ENCODE assay signal across 10 cellular contexts in the genomic region with DNA sequence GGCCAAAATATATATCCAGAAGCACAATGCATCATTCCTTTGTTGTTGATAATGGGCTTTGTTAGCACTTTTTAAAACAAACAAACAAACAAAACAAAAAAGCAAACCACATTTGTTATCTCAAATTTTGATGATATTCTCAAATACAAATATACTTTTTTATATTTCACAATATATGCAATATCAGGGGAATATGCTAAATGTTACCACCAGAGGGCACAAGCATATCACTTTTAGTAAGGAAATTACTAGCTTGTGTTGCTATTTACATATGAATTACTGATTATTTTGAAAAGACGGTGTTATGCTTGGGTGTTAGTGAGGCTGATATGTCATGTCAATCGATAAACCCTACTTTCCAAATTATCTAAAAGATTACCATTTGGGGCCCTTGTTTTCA. TPM values are rescaled to one million over a fixed set of nuclear protein-coding genes. Genes with fewer than 3 reads are reported as not detected.
DNase-seq lines count a peak whose midpoint lies in the region; ATAC-seq, FAIRE-seq and TF ChIP-seq lines count a peak whose summit lies in the region.
"Had no signal": no experiment of that assay in that cellular context is flagged by ENCODE, and none has a peak within 500 bp of the region (broad histone marks: within the 10 kb centered on the region; RNA-seq: fewer than 3 reads in every experiment).

No MANE protein-coding gene starts in this region.

- RAD21 ChIA-PET in GM12878 (lab: Charles Lee; ENCODE audit: unreplicated experiment): interaction anchor here (1.0 to 2.4 kb wide), 2 partner anchors 20 to 24 kb away, joined by 4 to 10 read pairs; no protein-coding TSS in a partner anchor

- no peak overlapping the region for H2BK120ac ChIP-seq in IMR-90 (ENCODE audit: low read depth, low read length)
- H2BK120ac ChIP-seq in mesenchymal stem cell (ENCODE audit: low read depth, low read length): no peak overlapping the region

- no peak overlapping the region for H3K9ac ChIP-seq in IMR-90 (ENCODE audit: low read depth, low read length)
- H3K9ac ChIP-seq in GM12878 (ENCODE audit: control insufficient read depth, insufficient read depth, low read length): no peak overlapping the region
- no peak overlapping the region for H3K9ac ChIP-seq in mesenchymal stem cell (ENCODE audit: low read length)

- TF ChIP-seq CTCF in IMR-90 (conservative IDR thresholded peaks at IDR 0.05; ENCODE audit: low read depth, low read length) (peak; percentile 63), GM12878 (IDR thresholded peaks at IDR 0.05 in 2 of 3, conservative IDR thresholded peaks at IDR 0.05 in 1 of 3; ENCODE audit: control insufficient read depth in 2 of 3, extremely low read depth in 1 of 3, insufficient read depth in 1 of 3, low read depth in 3 of 3, low read length in 3 of 3) (peak; percentile 38 to 53 (median 49); a peak in 5 of 6 replicates)

- 0 out of 2 replicates have a peak, but pooled peaks have one; percentile 29 for ATAC-seq in IMR-90 (ENCODE audit: low read depth)
- peak; percentile 62 for ATAC-seq in GM12878
- ATAC-seq in GM19455 (IDR thresholded peaks at IDR 0.05; ENCODE audit: unreplicated experiment): no peak

- POLR2A ChIA-PET in IMR-90 (lab: Charles Lee; ENCODE audit: unreplicated experiment): no interaction called here
- POLR2A ChIA-PET in GM12878 (lab: Charles Lee): no interaction called here

- H3K36me3 ChIP-seq in IMR-90 (ENCODE audit: control insufficient read depth, insufficient read depth, low read length) (peaks cover 1% of the 10 kb centered on the region; the same call in 1 of the 2 replicates), GM12878 (ENCODE audit: control insufficient read depth in 2 of 2, insufficient read depth in 2 of 2, low read length in 1 of 2) (no peaks in the 10 kb centered on the region), mesenchymal stem cell (ENCODE audit: control insufficient read depth in 1 of 2, insufficient read depth in 2 of 2, low read depth in 1 of 2, low read length in 2 of 2) (peaks cover 3% of the 10 kb centered on the region in 2 experiments)

- no peak overlapping the region for H3K27ac Mint-ChIP-seq in activated T-helper 1 cell treated with anti-CD3 and anti-CD28 coated beads, Interleukin-12 subunit alpha, Interleukin-12 subunit beta, Interleukin-2, Interleukin-4 antibody, amounts not matched to agents 30 ng/mL and 10 ng/mL and 1 ng/mL, durations not matched to agents 14 hours and 24 hours and 36 hours

- no CpG with 5 or more reads among the region's 2 CpGs for WGBS in IMR-90 (ENCODE audit: extremely low coverage in 2 of 2, insufficient read length in 1 of 2), 2 experiments
- WGBS in GM12878 (ENCODE audit: insufficient coverage, insufficient replicate concordance, low lambda C conversion rate, missing lambda C conversion rate): 0% methylated on average over 2 of the region's 2 CpGs
- no CpG with 5 or more reads among the region's 2 CpGs for WGBS in mesenchymal stem cell

- H3K9me3 ChIP-seq in IMR-90 (ENCODE audit: control insufficient read depth, insufficient read depth, low read length) (no peaks in the 10 kb centered on the region), GM12878 (replicated peaks; ENCODE audit: control insufficient read depth, insufficient read depth, low read length) (no peaks in the 10 kb centered on the region), mesenchymal stem cell (ENCODE audit: control insufficient read depth, low read length) (peaks cover under 1% of the 10 kb centered on the region)

- no peak for TF ChIP-seq EP300 in GM12878 (IDR thresholded peaks at IDR 0.05; ENCODE audit: borderline replicate concordance in 1 of 2, control insufficient read depth in 1 of 2, low read depth in 2 of 2, low read length in 2 of 2)

- H3K4me3 Mint-ChIP-seq in activated T-helper 1 cell treated with anti-CD3 and anti-CD28 coated beads, Interleukin-12 subunit alpha, Interleukin-12 subunit beta, Interleukin-2, Interleukin-4 antibody, amounts not matched to agents 30 ng/mL and 10 ng/mL and 1 ng/mL, durations not matched to agents 14 hours and 24 hours and 36 hours: no peak overlapping the region

- H4K91ac ChIP-seq in IMR-90 (ENCODE audit: insufficient read depth, low read depth, low read length) (no peak overlapping the region), mesenchymal stem cell (ENCODE audit: low read length) (no peak overlapping the region)

- H2AFZ ChIP-seq in IMR-90 (replicated peaks; ENCODE audit: low read length, poor library complexity): no peak overlapping the region
- no peak overlapping the region for H2AFZ ChIP-seq in GM12878 (ENCODE audit: control insufficient read depth, low read depth, low read length)
- no peak overlapping the region for H2AFZ ChIP-seq in mesenchymal stem cell (ENCODE audit: low read depth, low read length)

- H3K9me1 ChIP-seq in IMR-90 (ENCODE audit: insufficient read depth, low read length): no peaks in the 10 kb centered on the region

- H2AK9ac ChIP-seq in IMR-90 (replicated peaks; ENCODE audit: low read depth, low read length, poor library complexity): no peak overlapping the region

- H2BK5ac ChIP-seq in IMR-90 (ENCODE audit: low read depth, low read length, poor library complexity, severe bottlenecking): no peak overlapping the region
- no peak overlapping the region for H2BK5ac ChIP-seq in mesenchymal stem cell (ENCODE audit: low read depth, low read length, poor library complexity, severe bottlenecking)

- H2AK5ac ChIP-seq in IMR-90 (ENCODE audit: low read depth, low read length) (no peak overlapping the region), mesenchymal stem cell (ENCODE audit: low read length, severe bottlenecking) (no peak overlapping the region)

- CTCF ChIA-PET in IMR-90 (lab: Yijun Ruan, JAX) (interaction anchor here (1.0 to 1.5 kb wide), 3 partner anchors 20 to 86 kb away, joined by 3 to 5 read pairs (median 3); no protein-coding TSS in a partner anchor), GM12878 (lab: Yijun Ruan, JAX) (interaction anchor here (0.7 to 3.5 kb wide), 12 partner anchors 8 to 1491 kb away, joined by 3 to 15 read pairs (median 4); no protein-coding TSS in a partner anchor)

- H3K4ac ChIP-seq in IMR-90 (ENCODE audit: low read depth, low read length) (no peak overlapping the region), mesenchymal stem cell (ENCODE audit: low read depth in 1 of 2, low read length in 2 of 2) (no peak overlapping the region)

- DNase-seq in EH (ENCODE audit: low read depth) (peak; percentile 31), IMR-90 (peak; percentile 42), GM12878 (ENCODE audit: low read depth, low spot score) (no peak), mesenchymal stem cell (peak; percentile 30), head of caudate nucleus (no peak), ecto neural progenitor cell (ENCODE audit: low spot score) (no peak)
- DNase-seq in activated T-helper 1 cell treated with anti-CD3 and anti-CD28 coated beads, Interleukin-12 subunit alpha, Interleukin-12 subunit beta, Interleukin-2, Interleukin-4 antibody, amounts not matched to agents 30 ng/mL and 10 ng/mL and 1 ng/mL, durations not matched to agents 14 hours and 24 hours and 36 hours (ENCODE audit: low spot score): no peak

- H3K4me3 ChIP-seq in IMR-90 (ENCODE audit: insufficient read depth, low read depth, low read length) (no peak overlapping the region), GM12878 (no peak overlapping the region), mesenchymal stem cell (ENCODE audit: insufficient read depth in 1 of 2, low read depth in 1 of 2, low read length in 2 of 2) (no peak overlapping the region)
- H3K4me3 ChIP-seq: SK-N-MC had no signal

- no peak overlapping the region for H3K56ac ChIP-seq in IMR-90 (ENCODE audit: extremely low read depth, insufficient read depth, low read length)

- TF ChIP-seq POLR2A in IMR-90 (IDR thresholded peaks at IDR 0.05; ENCODE audit: low read depth, low read length) (no peak), GM12878 (IDR thresholded peaks at IDR 0.05; ENCODE audit: low read depth, low read length) (no peak)

- no peaks in the 10 kb centered on the region for H3K9me3 Mint-ChIP-seq in activated T-helper 1 cell treated with anti-CD3 and anti-CD28 coated beads, Interleukin-12 subunit alpha, Interleukin-12 subunit beta, Interleukin-2, Interleukin-4 antibody, amounts not matched to agents 30 ng/mL and 10 ng/mL and 1 ng/mL, durations not matched to agents 14 hours and 24 hours and 36 hours

- no peaks in the 10 kb centered on the region for H3K36me3 Mint-ChIP-seq in activated T-helper 1 cell treated with anti-CD3 and anti-CD28 coated beads, Interleukin-12 subunit alpha, Interleukin-12 subunit beta, Interleukin-2, Interleukin-4 antibody, amounts not matched to agents 30 ng/mL and 10 ng/mL and 1 ng/mL, durations not matched to agents 14 hours and 24 hours and 36 hours (ENCODE audit: low read depth)

- H3K23ac ChIP-seq in IMR-90 (ENCODE audit: low read depth, low read length) (no peak overlapping the region), mesenchymal stem cell (ENCODE audit: low read length in 2 of 2) (no peak overlapping the region)

- no peak overlapping the region for H3K4me2 ChIP-seq in IMR-90 (ENCODE audit: low read depth, low read length)
- no peak overlapping the region for H3K4me2 ChIP-seq in GM12878 (ENCODE audit: control insufficient read depth, insufficient read depth)
- H3K4me2 ChIP-seq in mesenchymal stem cell (ENCODE audit: low read length, poor library complexity, severe bottlenecking): no peak overlapping the region

- in situ Hi-C loops in IMR-90 (cut with MboI; ENCODE audit: low sequenced_read_pairs): no loop called here
- in situ Hi-C loops in GM12878 (cut with MboI): no loop called here

- no peaks in the 10 kb centered on the region for H4K20me1 ChIP-seq in IMR-90 (ENCODE audit: insufficient read depth, low read length)
- no peaks in the 10 kb centered on the region for H4K20me1 ChIP-seq in GM12878 (ENCODE audit: control insufficient read depth, insufficient read depth)

- no peaks in the 10 kb centered on the region for H3K79me1 ChIP-seq in IMR-90 (ENCODE audit: low read depth in 1 of 2, low read length in 2 of 2)
- H3K79me1 ChIP-seq in mesenchymal stem cell (replicated peaks; ENCODE audit: low read length, poor library complexity, severe bottlenecking): no peaks in the 10 kb centered on the region

- BruUV-seq in IMR-90 (replicated peaks; lab: Mats Ljungman, UMichigan) (no TSS peak), GM12878 (replicated peaks; lab: Mats Ljungman, UMichigan) (no TSS peak)

- H2BK15ac ChIP-seq in IMR-90 (ENCODE audit: low read depth, low read length) (no peak overlapping the region), mesenchymal stem cell (ENCODE audit: low read depth, poor library complexity, severe bottlenecking) (no peak overlapping the region)

- no peak overlapping the region for H2BK12ac ChIP-seq in mesenchymal stem cell (ENCODE audit: low read length in 2 of 2)

- H3K18ac ChIP-seq in IMR-90 (ENCODE audit: low read depth, low read length) (no peak overlapping the region), mesenchymal stem cell (ENCODE audit: low read depth in 1 of 2, low read length in 2 of 2) (no peak overlapping the region)

- no peaks in the 10 kb centered on the region for H3K4me1 Mint-ChIP-seq in activated T-helper 1 cell treated with anti-CD3 and anti-CD28 coated beads, Interleukin-12 subunit alpha, Interleukin-12 subunit beta, Interleukin-2, Interleukin-4 antibody, amounts not matched to agents 30 ng/mL and 10 ng/mL and 1 ng/mL, durations not matched to agents 14 hours and 24 hours and 36 hours (ENCODE audit: low read depth)

- H3K14ac ChIP-seq in IMR-90 (replicated peaks; ENCODE audit: low read depth, low read length) (no peak overlapping the region), mesenchymal stem cell (ENCODE audit: low read length in 2 of 2) (no peak overlapping the region)

- dilution Hi-C loops in IMR-90 (cut with HindIII; ENCODE audit: low sequenced_read_pairs, unreplicated experiment): no loop called here

- no peaks in the 10 kb centered on the region for H3K27me3 Mint-ChIP-seq in activated T-helper 1 cell treated with anti-CD3 and anti-CD28 coated beads, Interleukin-12 subunit alpha, Interleukin-12 subunit beta, Interleukin-2, Interleukin-4 antibody, amounts not matched to agents 30 ng/mL and 10 ng/mL and 1 ng/mL, durations not matched to agents 14 hours and 24 hours and 36 hours (ENCODE audit: insufficient read depth)

- SMC1A ChIA-PET in GM12878 (lab: Charles Lee; ENCODE audit: uncharacterized antibody, unreplicated experiment): interaction anchor here (1.0 to 1.8 kb wide), 2 partner anchors 9 to 21 kb away, joined by 3 to 4 read pairs; no protein-coding TSS in a partner anchor

- H3K27me3 ChIP-seq in IMR-90 (ENCODE audit: control insufficient read depth, insufficient read depth, low read length) (peaks cover 3% of the 10 kb centered on the region; the same call in 1 of the 2 replicates), GM12878 (replicated peaks in 1 of 2; ENCODE audit: control insufficient read depth in 2 of 2, insufficient read depth in 2 of 2, low read length in 1 of 2) (no peaks in the 10 kb centered on the region), mesenchymal stem cell (ENCODE audit: control insufficient read depth in 1 of 2, insufficient read depth in 1 of 2, low read length in 2 of 2) (peaks cover 0 to 12% of the 10 kb centered on the region in 2 experiments)

- H2BK20ac ChIP-seq in IMR-90 (ENCODE audit: low read depth, low read length): no peak overlapping the region

- H4K5ac ChIP-seq in IMR-90 (ENCODE audit: low read depth, low read length): no peak overlapping the region

- H3K79me2 ChIP-seq in GM12878 (ENCODE audit: control insufficient read depth, insufficient read depth, low read length): no peaks in the 10 kb centered on the region

- intact Hi-C loops in IMR-90 (cut with micrococcal nuclease) (loop anchor here (5.0 kb wide), 1 partner anchor 392 kb away; no protein-coding TSS in a partner anchor), GM12878 (cut with micrococcal nuclease; ENCODE audit: unreplicated experiment) (no loop called here), head of caudate nucleus (cut with DNase I) (no loop called here)
- intact Hi-C loops in activated T-helper 1 cell treated with anti-CD3 and anti-CD28 coated beads, Interleukin-12 subunit alpha, Interleukin-12 subunit beta, Interleukin-2, Interleukin-4 antibody, amounts not matched to agents 30 ng/mL and 10 ng/mL and 1 ng/mL, durations not matched to agents 14 hours and 24 hours and 36 hours (cut with micrococcal nuclease): loop anchor here (5.0 kb wide), 1 partner anchor 392 kb away; no protein-coding TSS in a partner anchor

- no peak overlapping the region for H4K8ac ChIP-seq in IMR-90 (ENCODE audit: low read depth in 2 of 2, low read length in 2 of 2)
- no peak overlapping the region for H4K8ac ChIP-seq in mesenchymal stem cell (ENCODE audit: low read length)

- TF ChIP-seq RAD21 in IMR-90 (IDR thresholded peaks at IDR 0.05; ENCODE audit: low read length) (peak; percentile 55), GM12878 (IDR thresholded peaks at IDR 0.05; ENCODE audit: insufficient read depth, low read depth, low read length) (peak; percentile 35; the same call in 1 of the 2 replicates)

- H3K4me1 ChIP-seq in IMR-90 (ENCODE audit: control insufficient read depth, insufficient read depth, low read length) (no peaks in the 10 kb centered on the region), GM12878 (ENCODE audit: control insufficient read depth, insufficient read depth, low read length) (no peaks in the 10 kb centered on the region), mesenchymal stem cell (ENCODE audit: control insufficient read depth, insufficient read depth, low read depth, low read length) (no peaks in the 10 kb centered on the region)

- H3K27ac ChIP-seq in IMR-90 (ENCODE audit: insufficient read depth, low read length) (no peak overlapping the region), GM12878 (ENCODE audit: control insufficient read depth, insufficient read depth) (no peak overlapping the region), mesenchymal stem cell (ENCODE audit: low read length, poor library complexity, severe bottlenecking) (no peak overlapping the region)
- H3K27ac ChIP-seq: SK-N-MC had no signal

- FAIRE-seq in GM12878 (lab: Jason Lieb, UNC): peak; percentile 77

RNA-seq across cellular contexts. Expression of gene RIPPLY1, which starts 29.1 kb away (rescaled TPM):
- total RNA-seq in IMR-90 (2012; rRNA removed): not detected in 2 replicates
- polyA plus RNA-seq in IMR-90 (2012; rRNA removed): not detected in 2 replicates
- not detected in 2 replicates for polyA plus RNA-seq in IMR-90 (2012; cell fraction: cytosol; rRNA removed)
- polyA plus RNA-seq in IMR-90 (2012; cell fraction: nucleus; rRNA removed; ENCODE audit: low replicate concordance): 0.07 and 0.15 TPM in 2 replicates
- not detected in 2 replicates for total RNA-seq in GM12878 (2013; cell fraction: nucleolus; rRNA removed)
- total RNA-seq in GM12878 (2014; rRNA removed): not detected in 2 replicates
- total RNA-seq in GM12878 (2014; rRNA removed; fragmentation: Illumina TruSeq; extraction: Trizol): not detected in 2 replicates
- not detected in 2 replicates for total RNA-seq in GM12878 (2021)
- not detected for polyA plus RNA-seq in GM12878 (2011; ENCODE audit: low read depth)
- polyA plus RNA-seq in GM12878 (2011; rRNA removed): not detected in 2 replicates
- not detected in 2 replicates for polyA plus RNA-seq in GM12878 (2011; cell fraction: cytosol; rRNA removed)
- polyA plus RNA-seq in GM12878 (2011; cell fraction: nucleus; rRNA removed): not detected in 2 replicates
- not detected in 2 replicates for polyA plus RNA-seq in GM12878 (2012)
- not detected in 2 replicates for polyA plus RNA-seq in GM12878 (2014; fragmentation: Illumina TruSeq; extraction: Trizol)
- polyA plus RNA-seq in GM12878 (2014; fragmentation: Nextera tagmentation; extraction: Ambion mirVana): not detected
- not detected in 2 replicates for polyA plus RNA-seq in GM12878 (2014; rRNA removed)
- polyA plus RNA-seq in GM12878 (2016; fragmentation: Nextera tagmentation; extraction: Ambion mirVana): not detected
- not detected in 2 replicates for polyA minus RNA-seq in GM12878 (2011; rRNA and poly(A)+ RNA removed)
- not detected in 2 replicates for polyA minus RNA-seq in GM12878 (2011; cell fraction: cytosol; rRNA and poly(A)+ RNA removed)
- polyA minus RNA-seq in GM12878 (2011; cell fraction: nucleus; rRNA and poly(A)+ RNA removed): not detected in 2 replicates
- polyA plus RNA-seq in mesenchymal stem cell (2013, experiment 1 of 2): not detected
- polyA plus RNA-seq in mesenchymal stem cell (2013, experiment 2 of 2): not detected
- total RNA-seq in activated T-helper 1 cell treated with anti-CD3 and anti-CD28 coated beads, Interleukin-12 subunit alpha, Interleukin-12 subunit beta, Interleukin-2, Interleukin-4 antibody, amounts not matched to agents 30 ng/mL and 10 ng/mL and 1 ng/mL, durations not matched to agents 14 hours and 24 hours and 36 hours: not detected in 2 replicates
- total RNA-seq: myocyte had no signal

RNA-seq across cellular contexts. Expression of gene CLDN2, which starts 46.1 kb away (rescaled TPM):
- not detected in 2 replicates for total RNA-seq in IMR-90 (2012; rRNA removed)
- 0.03 TPM in 2 replicates for polyA plus RNA-seq in IMR-90 (2012; rRNA removed)
- 0.01 TPM in 1 of 2 replicates, not detected in the other for polyA plus RNA-seq in IMR-90 (2012; cell fraction: cytosol; rRNA removed)
- 0.02 and 0.08 TPM in 2 replicates for polyA plus RNA-seq in IMR-90 (2012; cell fraction: nucleus; rRNA removed; ENCODE audit: low replicate concordance)
- not detected in 2 replicates for total RNA-seq in GM12878 (2013; cell fraction: nucleolus; rRNA removed)
- 0.06 TPM in 1 of 2 replicates, not detected in the other for total RNA-seq in GM12878 (2014; rRNA removed)
- total RNA-seq in GM12878 (2014; rRNA removed; fragmentation: Illumina TruSeq; extraction: Trizol): not detected in 2 replicates
- total RNA-seq in GM12878 (2021): not detected in 2 replicates
- not detected for polyA plus RNA-seq in GM12878 (2011; ENCODE audit: low read depth)
- polyA plus RNA-seq in GM12878 (2011; rRNA removed): not detected in 2 replicates
- polyA plus RNA-seq in GM12878 (2011; cell fraction: cytosol; rRNA removed): not detected in 2 replicates
- polyA plus RNA-seq in GM12878 (2011; cell fraction: nucleus; rRNA removed): 0.03 TPM in 1 of 2 replicates, not detected in the other
- polyA plus RNA-seq in GM12878 (2012): not detected in 2 replicates
- not detected in 2 replicates for polyA plus RNA-seq in GM12878 (2014; fragmentation: Illumina TruSeq; extraction: Trizol)
- polyA plus RNA-seq in GM12878 (2014; fragmentation: Nextera tagmentation; extraction: Ambion mirVana): not detected
- not detected in 2 replicates for polyA plus RNA-seq in GM12878 (2014; rRNA removed)
- polyA plus RNA-seq in GM12878 (2016; fragmentation: Nextera tagmentation; extraction: Ambion mirVana): not detected
- not detected in 2 replicates for polyA minus RNA-seq in GM12878 (2011; rRNA and poly(A)+ RNA removed)
- not detected in 2 replicates for polyA minus RNA-seq in GM12878 (2011; cell fraction: cytosol; rRNA and poly(A)+ RNA removed)
- polyA minus RNA-seq in GM12878 (2011; cell fraction: nucleus; rRNA and poly(A)+ RNA removed): not detected in 2 replicates
- not detected for polyA plus RNA-seq in mesenchymal stem cell (2013, experiment 1 of 2)
- polyA plus RNA-seq in mesenchymal stem cell (2013, experiment 2 of 2): not detected
- not detected in 2 replicates for total RNA-seq in activated T-helper 1 cell treated with anti-CD3 and anti-CD28 coated beads, Interleukin-12 subunit alpha, Interleukin-12 subunit beta, Interleukin-2, Interleukin-4 antibody, amounts not matched to agents 30 ng/mL and 10 ng/mL and 1 ng/mL, durations not matched to agents 14 hours and 24 hours and 36 hours
- total RNA-seq: myocyte had no signal

Comparison
In these comparisons a context has a peak if more than half of its experiments do, and no peak if none do; other contexts are left out.
1. DNase-seq: peak in EH (single experiment), IMR-90 (single experiment) and mesenchymal stem cell (single experiment); none in GM12878 (single experiment), head of caudate nucleus (0 of 42), activated T-helper 1 cell treated with anti-CD3 and anti-CD28 coated beads, Interleukin-12 subunit alpha, Interleukin-12 subunit beta, Interleukin-2, Interleukin-4 antibody, amounts not matched to agents 30 ng/mL and 10 ng/mL and 1 ng/mL, durations not matched to agents 14 hours and 24 hours and 36 hours (single experiment) and ecto neural progenitor cell (single experiment).
2. intact Hi-C loops: an anchor here in IMR-90 (5.0 kb wide) and activated T-helper 1 cell treated with anti-CD3 and anti-CD28 coated beads, Interleukin-12 subunit alpha, Interleukin-12 subunit beta, Interleukin-2, Interleukin-4 antibody, amounts not matched to agents 30 ng/mL and 10 ng/mL and 1 ng/mL, durations not matched to agents 14 hours and 24 hours and 36 hours (5.0 kb wide); none called in GM12878 and head of caudate nucleus.